31 cellular contexts compared by ENCODE assay signal in genomic region chr17:81900181-81900820, GRCh38. TPM values are rescaled to one million over a fixed set of nuclear protein-coding genes. Genes with fewer than 3 reads are reported as not detected.
DNase-seq lines count a peak whose midpoint lies in the region; ATAC-seq, FAIRE-seq and TF ChIP-seq lines count a peak whose summit lies in the region.
"Had no signal": no experiment of that assay in that cellular context is flagged by ENCODE, and none has a peak within 500 bp of the region (broad histone marks: within the 10 kb centered on the region; RNA-seq: fewer than 3 reads in every experiment).

No MANE protein-coding gene starts in this region.

- H3K4me3 ChIP-seq in astrocyte (ENCODE audit: insufficient read depth, low read depth, low read length) (no peak overlapping the region), body of pancreas (no peak overlapping the region)
- H3K4me3 ChIP-seq: BLaER1 treated with 17β-estradiol and CSF1 and Interleukin-3, amounts not matched to agents 10 nM and 100 nM; esophagus squamous epithelium; GM23338; Peyer's patch; vagina had no signal

- no peak overlapping the region for H3K4me3 Mint-ChIP-seq in HFFc6
- H3K4me3 Mint-ChIP-seq in astrocyte (ENCODE audit: unreplicated experiment), result no peak overlapping the region
- H3K4me3 Mint-ChIP-seq: dendritic cell treated with granulocyte-macrophage colony-stimulating factor and Interleukin-4, amounts not matched to agents 40 ng/mL and 50 ng/mL, for 4 days; stimulated activated naive CD8-positive, alpha-beta T cell treated with anti-CD3 and anti-CD28 coated beads, Interleukin-15, Interleukin-2, amounts not matched to agents 100 ng/mL and 50 ng/mL, for 24 hours had no signal

- peaks cover 14% of the 10 kb centered on the region for H3K79me2 ChIP-seq in astrocyte (ENCODE audit: insufficient read depth, low read length)

- peaks cover 17% of the 10 kb centered on the region for H3K36me3 Mint-ChIP-seq in HFFc6 (ENCODE audit: low read depth)
- H3K36me3 Mint-ChIP-seq in astrocyte (ENCODE audit: low read depth, unreplicated experiment), result peaks cover 11% of the 10 kb centered on the region

- no peaks in the 10 kb centered on the region for H3K9me3 ChIP-seq in astrocyte (ENCODE audit: insufficient read depth, low read depth, low read length)
- H3K9me3 ChIP-seq in body of pancreas, result no peaks in the 10 kb centered on the region
- H3K9me3 ChIP-seq: BLaER1 treated with 17β-estradiol and CSF1 and Interleukin-3, amounts not matched to agents 10 nM and 100 nM; esophagus squamous epithelium; neutrophil; Peyer's patch; vagina had no signal

- no peak for TF ChIP-seq CTCF in HFFc6 (IDR thresholded peaks at IDR 0.05)
- TF ChIP-seq CTCF in astrocyte (IDR thresholded peaks at IDR 0.05; ENCODE audit: insufficient read depth, low read depth, low read length), result no peak
- TF ChIP-seq CTCF in body of pancreas (IDR thresholded peaks at IDR 0.05), result no peak

- no peak overlapping the region for H3K27ac ChIP-seq in astrocyte (ENCODE audit: low read depth, low read length)
- H3K27ac ChIP-seq in body of pancreas, result no peak overlapping the region
- H3K27ac ChIP-seq: BLaER1 treated with 17β-estradiol and CSF1 and Interleukin-3, amounts not matched to agents 10 nM and 100 nM; esophagus squamous epithelium; neutrophil; Peyer's patch; vagina; WERI-Rb-1 had no signal

- H3K4me1 Mint-ChIP-seq in HFFc6 (ENCODE audit: low read depth) (peaks cover 26% of the 10 kb centered on the region), astrocyte (ENCODE audit: low read depth, unreplicated experiment) (peaks cover 12% of the 10 kb centered on the region)
- H3K4me1 Mint-ChIP-seq: mesothelial cell of epicardium had no signal

- H4K20me1 ChIP-seq in astrocyte (ENCODE audit: insufficient read depth, low read length), result peaks cover 22% of the 10 kb centered on the region

- H3K4me2 ChIP-seq in astrocyte (ENCODE audit: low read length), result no peak overlapping the region
- H3K4me2 ChIP-seq: BLaER1 treated with 17β-estradiol and CSF1 and Interleukin-3, amounts not matched to agents 10 nM and 100 nM; GM23338 had no signal

- ATAC-seq in body of pancreas, result no peak
- ATAC-seq in GM21576 (IDR thresholded peaks at IDR 0.05; ENCODE audit: unreplicated experiment), result no peak
- ATAC-seq: GM23338, sciatic nerve had no signal

- H3K4me1 ChIP-seq in astrocyte (ENCODE audit: insufficient read depth, low read length) (peaks cover 32% of the 10 kb centered on the region), body of pancreas (peaks cover 18% of the 10 kb centered on the region)

- peak overlapping the region; percentile 51 for H3K27ac Mint-ChIP-seq in HFFc6
- H3K27ac Mint-ChIP-seq in astrocyte (ENCODE audit: unreplicated experiment), result peak overlapping the region; percentile 58
- H3K27ac Mint-ChIP-seq: activated naive CD8-positive, alpha-beta T cell; dendritic cell treated with granulocyte-macrophage colony-stimulating factor and Interleukin-4, amounts not matched to agents 40 ng/mL and 50 ng/mL, for 4 days; GM23338; mesothelial cell of epicardium; stimulated activated naive CD8-positive, alpha-beta T cell treated with anti-CD3 and anti-CD28 coated beads, Interleukin-15, Interleukin-2, amounts not matched to agents 100 ng/mL and 50 ng/mL, for 24 hours had no signal

- H3K9ac ChIP-seq in astrocyte (ENCODE audit: low read length), result no peak overlapping the region
- H3K9ac ChIP-seq: BLaER1 treated with 17β-estradiol and CSF1 and Interleukin-3, amounts not matched to agents 10 nM and 100 nM had no signal

- DNase-seq in HFFc6 (no peak), astrocyte (ENCODE audit: low read depth) (no peak), fibroblast of peridontal ligament (ENCODE audit: extremely low read depth) (peak; percentile 19), body of pancreas (no peak), NCI-H2171 (lab: John Stamatoyannopoulos, UW) (no peak), NCI-H1092 (lab: John Stamatoyannopoulos, UW) (no peak)
- DNase-seq: activated CD4-positive, alpha-beta T cell treated with anti-CD3 and anti-CD28 coated beads for 48 hours; activated effector memory CD4-positive, alpha-beta T cell treated with anti-CD3 and anti-CD28 coated beads, Interleukin-2, amount 50 U/mL, for 16 hours; esophagus squamous epithelium; KBM-7; kidney glomerular epithelial cell; NCI-H1417; NCI-H2029; NCI-H526 treated with DMSO at 0.1 percent for 48 hours; SHP77 treated with DMSO at 0.1 percent for 48 hours; stimulated activated CD8-positive, alpha-beta memory T cell treated with anti-CD3 and anti-CD28 coated beads, Interleukin-4, amount 100 ng/mL, for 48 hours; T1000; WERI-Rb-1 had no signal

- intact Hi-C loops in body of pancreas (cut with DNase I), result no loop called here

- H3K36me3 ChIP-seq in astrocyte (ENCODE audit: insufficient read depth, low read length) (peaks cover 4% of the 10 kb centered on the region), body of pancreas (replicated peaks in 1 of 2; ENCODE audit: insufficient read depth in 1 of 2, low read depth in 2 of 2) (peaks cover 2 to 4% of the 10 kb centered on the region in 2 donors)

- H3K27me3 ChIP-seq in astrocyte (ENCODE audit: insufficient read depth, low read length) (no peaks in the 10 kb centered on the region), body of pancreas (no peaks in the 10 kb centered on the region)
- H3K27me3 ChIP-seq: Peyer's patch, vagina had no signal

- no peak for TF ChIP-seq POLR2A in body of pancreas (IDR thresholded peaks at IDR 0.05)

- no peak for FAIRE-seq in astrocyte (lab: Jason Lieb, UNC)
- FAIRE-seq: frontal cortex, G401.6 had no signal

- H3K9me3 Mint-ChIP-seq in HFFc6, result no peaks in the 10 kb centered on the region
- H3K9me3 Mint-ChIP-seq in astrocyte (ENCODE audit: unreplicated experiment), result no peaks in the 10 kb centered on the region
- H3K9me3 Mint-ChIP-seq: dendritic cell treated with granulocyte-macrophage colony-stimulating factor and Interleukin-4, amounts not matched to agents 40 ng/mL and 50 ng/mL, for 4 days; GM23338; mesothelial cell of epicardium; stimulated activated naive CD8-positive, alpha-beta T cell treated with anti-CD3 and anti-CD28 coated beads, Interleukin-15, Interleukin-2, amounts not matched to agents 100 ng/mL and 50 ng/mL, for 24 hours had no signal

- 77 to 81% methylated on average over 3 to 18 of the region's 18 CpGs for WGBS in body of pancreas, 2 donors

- peaks cover 7% of the 10 kb centered on the region for H3K27me3 Mint-ChIP-seq in HFFc6 (ENCODE audit: insufficient read depth)
- no peaks in the 10 kb centered on the region for H3K27me3 Mint-ChIP-seq in astrocyte (ENCODE audit: low read depth, unreplicated experiment)

- H2AFZ ChIP-seq in astrocyte (ENCODE audit: low read depth, low read length), result no peak overlapping the region
- H2AFZ ChIP-seq: GM23338 had no signal

RNA-seq across cellular contexts. Expression of gene NPB, which starts 1.7 kb away (rescaled TPM):
- total RNA-seq in HFFc6 (2021; fragmentation: NEBNext Ultra II Directional; extraction: Animal tissue kit (Norgen Biotek cat#: 25700)), result 1 to 10 TPM in 1 of 6 experiments, under 1 TPM in 5; 0.53 to 1.5 (median 0.71) TPM
- total RNA-seq in astrocyte, result 2.0 and 2.7 TPM in 2 replicates
- total RNA-seq in body of pancreas, result 1 to 10 TPM in 1 of 2 donors, under 1 TPM in 1; 0.66 to 1.8 TPM

RNA-seq across cellular contexts. Expression of gene ANAPC11, which starts 8.8 kb away (rescaled TPM):
- 100 to 1,000 TPM; 151 to 169 (median 156) TPM for total RNA-seq in HFFc6 (2021; fragmentation: NEBNext Ultra II Directional; extraction: Animal tissue kit (Norgen Biotek cat#: 25700))
- total RNA-seq in astrocyte (104 and 113 TPM in 2 replicates), body of pancreas (100 to 1,000 TPM in 1 of 2 donors, 10 to 100 TPM in 1; 58.1 to 111 TPM)

RNA-seq across cellular contexts. Expression of gene ALYREF, which starts 8.9 kb away (rescaled TPM):
- total RNA-seq in HFFc6 (2021; fragmentation: NEBNext Ultra II Directional; extraction: Animal tissue kit (Norgen Biotek cat#: 25700)), result 100 to 1,000 TPM; 101 to 151 (median 135) TPM
- total RNA-seq in astrocyte (86.4 and 110 TPM in 2 replicates), body of pancreas (10 to 100 TPM; 17.1 to 72.2 TPM)

RNA-seq across cellular contexts. Expression of gene PCYT2, which starts 10.9 kb away (rescaled TPM):
- 10 to 100 TPM; 33.2 to 45.8 (median 35.8) TPM for total RNA-seq in HFFc6 (2021; fragmentation: NEBNext Ultra II Directional; extraction: Animal tissue kit (Norgen Biotek cat#: 25700))
- total RNA-seq in astrocyte (26.0 and 31.6 TPM in 2 replicates), body of pancreas (10 to 100 TPM; 13.0 to 25.1 TPM)

RNA-seq across cellular contexts. Expression of gene SIRT7, which starts 17.7 kb away (rescaled TPM):
- total RNA-seq in HFFc6 (2021; fragmentation: NEBNext Ultra II Directional; extraction: Animal tissue kit (Norgen Biotek cat#: 25700)), result 10 to 100 TPM; 16.2 to 20.7 (median 18.5) TPM
- total RNA-seq in astrocyte (26.5 and 30.2 TPM in 2 replicates), body of pancreas (10 to 100 TPM; 23.9 to 48.5 TPM)
